8 cellular contexts compared by ENCODE assay signal in the genomic region with DNA sequence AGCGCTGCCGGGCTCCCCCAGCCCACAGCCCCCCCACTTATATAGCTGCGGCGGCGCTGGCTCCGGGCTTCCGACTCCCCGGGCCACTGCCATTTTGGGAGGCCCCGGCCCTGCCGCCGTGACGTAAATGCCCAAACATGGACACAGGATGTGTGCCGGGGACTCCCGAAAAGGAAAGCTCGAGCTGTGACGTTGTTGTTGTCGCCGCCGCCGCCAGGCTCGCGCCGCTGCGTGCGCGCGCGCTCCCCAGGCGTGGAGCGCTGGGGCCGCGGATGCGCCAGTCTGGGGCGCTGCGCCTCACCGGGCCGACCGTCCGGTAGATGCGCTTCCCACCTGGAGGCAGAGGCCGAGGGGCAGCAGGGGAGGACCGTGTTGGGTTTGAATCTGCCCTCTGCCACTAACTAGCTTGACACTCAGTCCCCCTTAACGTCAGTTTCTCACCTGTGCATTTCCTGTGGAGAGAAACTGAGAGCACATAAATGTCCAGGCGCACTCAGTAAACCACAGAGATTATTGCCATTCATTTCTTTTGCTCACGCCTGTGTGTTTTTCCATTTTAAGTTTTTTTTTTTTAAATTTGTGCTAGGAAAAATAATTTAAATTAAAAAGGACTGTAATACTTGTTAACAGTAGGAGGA. TPM values are rescaled to one million over a fixed set of nuclear protein-coding genes. Genes with fewer than 3 reads are reported as not detected.
A peak's percentile ranks its signal among the peaks of the same experiment; 100 is the strongest.
DNase-seq lines count a peak whose midpoint lies in the region; ATAC-seq, FAIRE-seq and TF ChIP-seq lines count a peak whose summit lies in the region.

TSS of gene EGR4 (minus strand) at position 15 of the 638 bp plus-strand sequence. CDS start 231 bp downstream, outside the sequence.

- DNase-seq in D721Med (ENCODE audit: insufficient read length, low spot score) (peak; percentile 95), HuH-7.5 (ENCODE audit: low spot score) (peak; percentile 90), OCI-M2 (lab: John Stamatoyannopoulos, UW; ENCODE audit: unreplicated experiment) (peak; percentile 31), esophagus squamous epithelium (lab: John Stamatoyannopoulos, UW) (no peak), stomach (peak; percentile 57)
- peak; percentile 91 for DNase-seq in activated T-cell treated with anti-CD3 and anti-CD28 coated beads, Interleukin-2, amount 50 U/mL, for 48 hours

- no peaks in the 10 kb centered on the region for H4K20me1 ChIP-seq in neural cell (ENCODE audit: insufficient read depth)

- H3K4me1 ChIP-seq in esophagus squamous epithelium (peaks cover 12 to 32% (median 23%) of the 10 kb centered on the region in 3 donors), stomach (peaks cover 19 to 31% (median 28%) of the 10 kb centered on the region in 4 donors)

- peaks cover 8% of the 10 kb centered on the region for H3F3A ChIP-seq in neural cell (ENCODE audit: insufficient read depth, low read length, poor library complexity, severe bottlenecking)

- H3K9me2 ChIP-seq in neural cell (ENCODE audit: insufficient read depth, low read length), result no peaks in the 10 kb centered on the region

- peak within 1 kb of the TSS; percentile 4 for H2AFZ ChIP-seq in neural cell (ENCODE audit: low read depth, low read length)

- peak; percentile 60 for TF ChIP-seq RAD21 in neural cell (conservative IDR thresholded peaks at IDR 0.05)

- ATAC-seq in GM21619 (IDR thresholded peaks at IDR 0.05; ENCODE audit: unreplicated experiment), result peak; percentile 94

- intact Hi-C loops in esophagus squamous epithelium (cut with DNase I), result no loop called here
- intact Hi-C loops in stomach (cut with DNase I; ENCODE audit: low total_unique reads), result no loop called here

- no peak within 1 kb of the TSS for H3K27ac ChIP-seq in esophagus squamous epithelium
- no peak within 1 kb of the TSS for H3K27ac ChIP-seq in neural cell (ENCODE audit: low read length)
- no peak within 1 kb of the TSS for H3K27ac ChIP-seq in stomach

- peak within 1 kb of the TSS; percentile 65 for H3K9ac ChIP-seq in neural cell (ENCODE audit: low read length)

- no peaks in the 10 kb centered on the region for H3K9me3 ChIP-seq in esophagus squamous epithelium
- H3K9me3 ChIP-seq in neural cell (ENCODE audit: low read length), result no peaks in the 10 kb centered on the region
- peaks cover 0 to 6% (median 2%) of the 10 kb centered on the region in 4 donors for H3K9me3 ChIP-seq in stomach

- no peak for TF ChIP-seq POLR2A in esophagus squamous epithelium (IDR thresholded peaks at IDR 0.05)
- no peak for TF ChIP-seq POLR2A in stomach (IDR thresholded peaks at IDR 0.05)

- WGBS in esophagus squamous epithelium, 2 donors, result 6 to 12% methylated on average over 3 to 5 of the region's 45 CpGs
- 1 to 7% (median 3%) methylated on average over 10 to 45 of the region's 45 CpGs for WGBS in stomach, 5 donors

- no peaks in the 10 kb centered on the region for H3K36me3 ChIP-seq in esophagus squamous epithelium
- H3K36me3 ChIP-seq in neural cell (ENCODE audit: insufficient read depth, low read length), result no peaks in the 10 kb centered on the region
- no peaks in the 10 kb centered on the region for H3K36me3 ChIP-seq in stomach

- H3K27me3 ChIP-seq in esophagus squamous epithelium, result peaks cover 19 to 96% (median 24%) of the 10 kb centered on the region in 4 donors
- H3K27me3 ChIP-seq in neural cell (ENCODE audit: insufficient read depth, low read depth, low read length), result peaks cover 72% of the 10 kb centered on the region
- H3K27me3 ChIP-seq in stomach, result peaks cover 25 to 93% (median 66%) of the 10 kb centered on the region in 3 donors

- TF ChIP-seq CTCF in D721Med (IDR thresholded peaks at IDR 0.05; ENCODE audit: insufficient read depth, missing control alignments) (no peak), esophagus squamous epithelium (IDR thresholded peaks at IDR 0.05) (peak in 1 of 6 experiments; percentile 10), neural cell (IDR thresholded peaks at IDR 0.05; ENCODE audit: poor library complexity, severe bottlenecking) (peak; percentile 58), stomach (IDR thresholded peaks at IDR 0.05) (no peak)

- H3K4me2 ChIP-seq in neural cell (ENCODE audit: low read length), result peak within 1 kb of the TSS; percentile 64

- no peak for FAIRE-seq in D721Med (lab: Jason Lieb, UNC)

- peak; percentile 69 for TF ChIP-seq EP300 in neural cell (conservative IDR thresholded peaks at IDR 0.05; ENCODE audit: poor library complexity, severe bottlenecking)
- no peak for TF ChIP-seq EP300 in stomach (IDR thresholded peaks at IDR 0.05)

- H3K79me2 ChIP-seq in neural cell (replicated peaks; ENCODE audit: insufficient read depth, low read length), result no peaks in the 10 kb centered on the region

- H3K4me3 ChIP-seq in esophagus squamous epithelium (peak within 1 kb of the TSS; percentile 30 to 66 (median 44)), neural cell (ENCODE audit: low read length) (peak within 1 kb of the TSS; percentile 72), stomach (peak within 1 kb of the TSS; percentile 41 to 60 (median 46))

TF ChIP-seq in neural cell, 6 proteins besides CTCF, POLR2A, EP300 and RAD21:
- peak; percentile 71 for TF ChIP-seq POLR2AphosphoS5 (IDR thresholded peaks at IDR 0.05)
- TF ChIP-seq EZH2 (IDR thresholded peaks at IDR 0.05; ENCODE audit: borderline replicate concordance, insufficient read depth, low read length, poor library complexity, severe bottlenecking), result no peak
- no peak for TF ChIP-seq TAF1 (IDR thresholded peaks at IDR 0.05; ENCODE audit: low read depth)
- TF ChIP-seq MXI1 (conservative IDR thresholded peaks at IDR 0.05; ENCODE audit: poor library complexity, severe bottlenecking), result peak; percentile 69
- peak; percentile 47 for TF ChIP-seq SMC3 (conservative IDR thresholded peaks at IDR 0.05; ENCODE audit: poor library complexity)
- TF ChIP-seq REST (IDR thresholded peaks at IDR 0.05; ENCODE audit: borderline replicate concordance), result no peak

RNA-seq across cellular contexts. Expression of gene EGR4, which starts in this region (rescaled TPM):
- total RNA-seq in esophagus squamous epithelium (under 1 TPM in 1 of 4 donors, not detected in 3; 0.26 TPM), stomach (not detected)
- polyA plus RNA-seq in neural cell (0.90 TPM in 1 of 2 replicates, not detected in the other), stomach (under 1 TPM in 2 of 3 donors, not detected in 1; 0.05 to 0.31 TPM)
- polyA minus RNA-seq in neural cell, result 0.69 and 1.2 TPM in 2 replicates

Comparison
In these comparisons a context has a peak if more than half of its experiments do, and no peak if none do; other contexts are left out.
1. Peak in DNase-seq and H3K4me3 ChIP-seq in stomach; RNA of the gene not detected or under 1 TPM.